ENCODE assay signal across 18 cellular contexts in genomic region chr17:49005140-49005539, GRCh38. TPM values are rescaled to one million over a fixed set of nuclear protein-coding genes. Genes with fewer than 3 reads are reported as not detected.
DNase-seq lines count a peak whose midpoint lies in the region; ATAC-seq, FAIRE-seq and TF ChIP-seq lines count a peak whose summit lies in the region.
"Had no signal": no experiment of that assay in that cellular context is flagged by ENCODE, and none has a peak within 500 bp of the region (broad histone marks: within the 10 kb centered on the region; RNA-seq: fewer than 3 reads in every experiment).

No MANE protein-coding gene starts in this region.

- H3F3A ChIP-seq in smooth muscle cell (ENCODE audit: low read depth) = peaks cover 16% of the 10 kb centered on the region

- H3K4me1 ChIP-seq in H9 (ENCODE audit: insufficient read depth, low read length) (peaks cover 8% of the 10 kb centered on the region; the same call in 1 of the 2 replicates), astrocyte (ENCODE audit: insufficient read depth, low read length) (peaks cover 13% of the 10 kb centered on the region), smooth muscle cell (ENCODE audit: low read depth) (peaks cover 52% of the 10 kb centered on the region), thyroid gland (no peaks in the 10 kb centered on the region), upper lobe of left lung (peaks cover 0 to 4% (median 1%) of the 10 kb centered on the region in 4 donors)
- H3K4me1 ChIP-seq: BE2C had no signal

- H3K36me3 ChIP-seq in astrocyte (ENCODE audit: insufficient read depth, low read length) (peaks cover 17% of the 10 kb centered on the region), smooth muscle cell (ENCODE audit: low read depth) (no peaks in the 10 kb centered on the region), thyroid gland (no peaks in the 10 kb centered on the region), upper lobe of left lung (no peaks in the 10 kb centered on the region)
- H3K36me3 ChIP-seq: BE2C had no signal

- POLR2A ChIA-PET in MCF 10A (lab: Yijun Ruan, JAX) = interaction anchor here (0.6 to 1.1 kb wide), 2 partner anchors 35 to 60 kb away, joined by 3 read pairs; partner anchors contain the start of gene SNF8

- H3K4me3 Mint-ChIP-seq in H9 (peak overlapping the region in 1 of 2 experiments; percentile 36; a peak in 2 of 5 replicates), astrocyte (ENCODE audit: unreplicated experiment) (peak overlapping the region; percentile 93), MCF 10A (ENCODE audit: unreplicated experiment) (no peak overlapping the region)
- H3K4me3 Mint-ChIP-seq: CD4-positive, alpha-beta T cell had no signal

- no peak overlapping the region for H2BK15ac ChIP-seq in H9 (ENCODE audit: low read depth, low read length)

- no peak overlapping the region for H3T11ph ChIP-seq in H9 (ENCODE audit: low read length)

- BruUV-seq in MCF 10A (replicated peaks; lab: Mats Ljungman, UMichigan) = no TSS peak

- no peak overlapping the region for H2BK120ac ChIP-seq in H9 (ENCODE audit: low read depth, low read length, poor library complexity, severe bottlenecking)

- H3K79me1 ChIP-seq in H9 (ENCODE audit: insufficient read depth, low read depth, low read length, poor library complexity, severe bottlenecking) = peaks cover 7% of the 10 kb centered on the region

- H3K9me3 Mint-ChIP-seq in H9 = no peaks in the 10 kb centered on the region
- H3K9me3 Mint-ChIP-seq in astrocyte (ENCODE audit: unreplicated experiment) = no peaks in the 10 kb centered on the region
- H3K9me3 Mint-ChIP-seq in MCF 10A (ENCODE audit: unreplicated experiment) = no peaks in the 10 kb centered on the region
- H3K9me3 Mint-ChIP-seq: CD4-positive, alpha-beta T cell had no signal

- no peak for FAIRE-seq in astrocyte (lab: Jason Lieb, UNC)

- H3K4me1 Mint-ChIP-seq in H9 (peaks cover 71 to 74% of the 10 kb centered on the region in 2 experiments), astrocyte (ENCODE audit: low read depth, unreplicated experiment) (peaks cover 39% of the 10 kb centered on the region), MCF 10A (ENCODE audit: insufficient read depth, unreplicated experiment) (no peaks in the 10 kb centered on the region)

- no peak overlapping the region for H3K27ac ChIP-seq in H9 (ENCODE audit: insufficient read length, low read depth, low read length)
- H3K27ac ChIP-seq in astrocyte (ENCODE audit: low read depth, low read length) = no peak overlapping the region
- H3K27ac ChIP-seq in smooth muscle cell (ENCODE audit: low read depth) = peak overlapping the region; percentile 84
- no peak overlapping the region for H3K27ac ChIP-seq in thyroid gland
- H3K27ac ChIP-seq in upper lobe of left lung = no peak overlapping the region
- H3K27ac ChIP-seq: PC-9, SJCRH30 had no signal

- TF ChIP-seq CTCF in H9 (conservative IDR thresholded peaks at IDR 0.05) (no peak), astrocyte (IDR thresholded peaks at IDR 0.05; ENCODE audit: insufficient read depth, low read depth, low read length) (no peak), smooth muscle cell (IDR thresholded peaks at IDR 0.05; ENCODE audit: borderline replicate concordance, insufficient read depth, poor library complexity, severe bottlenecking) (no peak), thyroid gland (IDR thresholded peaks at IDR 0.05) (no peak), upper lobe of left lung (IDR thresholded peaks at IDR 0.05) (no peak), MCF 10A (IDR thresholded peaks at IDR 0.05; ENCODE audit: unreplicated experiment) (no peak)

- H2BK20ac ChIP-seq in H9 (ENCODE audit: low read depth, low read length, poor library complexity, severe bottlenecking) = no peak overlapping the region

- no peak overlapping the region for H4K8ac ChIP-seq in H9 (replicated peaks; ENCODE audit: insufficient read length, low read depth, low read length)

- no peak overlapping the region for H4K91ac ChIP-seq in H9 (ENCODE audit: insufficient read length, low read depth, low read length)

- intact Hi-C loops in thyroid gland (cut with DNase I) = no loop called here
- intact Hi-C loops in MCF 10A (cut with micrococcal nuclease) = no loop called here

- WGBS in H9 (ENCODE audit: extremely low coverage, insufficient read length, low lambda C conversion rate) = no CpG with 5 or more reads among the region's 2 CpGs
- WGBS in smooth muscle cell (ENCODE audit: low lambda C conversion rate) = 55% methylated on average over 2 of the region's 2 CpGs
- WGBS in thyroid gland, 2 donors = 81% methylated on average over 2 of the region's 2 CpGs
- 50 to 77% methylated on average over 2 of the region's 2 CpGs for WGBS in upper lobe of left lung, 2 donors

- H3K14ac ChIP-seq in H9 (ENCODE audit: insufficient read depth, low read length) = no peak overlapping the region

- H3K4me3 ChIP-seq in astrocyte (ENCODE audit: insufficient read depth, low read depth, low read length) (no peak overlapping the region), smooth muscle cell (no peak overlapping the region), thyroid gland (replicated peaks in 1 of 3) (no peak overlapping the region), upper lobe of left lung (no peak overlapping the region)
- H3K4me3 ChIP-seq: PC-9, SJCRH30 had no signal

- no peaks in the 10 kb centered on the region for H3K9me3 ChIP-seq in H9 (ENCODE audit: control insufficient read depth, low read depth, low read length)
- H3K9me3 ChIP-seq in astrocyte (ENCODE audit: insufficient read depth, low read depth, low read length) = no peaks in the 10 kb centered on the region
- H3K9me3 ChIP-seq in smooth muscle cell (replicated peaks; ENCODE audit: low read depth) = no peaks in the 10 kb centered on the region
- H3K9me3 ChIP-seq in thyroid gland = no peaks in the 10 kb centered on the region
- no peaks in the 10 kb centered on the region for H3K9me3 ChIP-seq in upper lobe of left lung
- H3K9me3 ChIP-seq: BE2C, SJCRH30 had no signal

- H3K23ac ChIP-seq in H9 (ENCODE audit: insufficient read length, low read depth, low read length) = no peak overlapping the region

- H3K4ac ChIP-seq in H9 (ENCODE audit: low read depth, low read length) = no peak overlapping the region

- H3K27ac Mint-ChIP-seq in H9 (peak overlapping the region in 2 of 3 experiments; percentile 38 to 75; a peak in 3 of 7 replicates), astrocyte (ENCODE audit: unreplicated experiment) (peak overlapping the region; percentile 49), MCF 10A (ENCODE audit: low read depth, unreplicated experiment) (no peak overlapping the region)
- H3K27ac Mint-ChIP-seq: CD4-positive, alpha-beta T cell had no signal

- H3K23me2 ChIP-seq in H9 (ENCODE audit: insufficient read length, low read depth, low read length, poor library complexity, severe bottlenecking) = peaks cover 4% of the 10 kb centered on the region

- H4K20me1 ChIP-seq in H9 (ENCODE audit: control insufficient read depth, insufficient read depth, insufficient read length) (no peaks in the 10 kb centered on the region), astrocyte (ENCODE audit: insufficient read depth, low read length) (peaks cover 64% of the 10 kb centered on the region), smooth muscle cell (ENCODE audit: low read depth) (peaks cover 97% of the 10 kb centered on the region)

- no peak overlapping the region for H3K9ac ChIP-seq in H9 (ENCODE audit: extremely low read depth, insufficient read length, low read length)
- no peak overlapping the region for H3K9ac ChIP-seq in astrocyte (ENCODE audit: low read length)
- H3K9ac ChIP-seq in smooth muscle cell (ENCODE audit: low read depth) = no peak overlapping the region

- H2BK5ac ChIP-seq in H9 (ENCODE audit: insufficient read length, low read length) = no peak overlapping the region

- H2AFZ ChIP-seq in H9 (ENCODE audit: low read length) = no peak overlapping the region
- no peak overlapping the region for H2AFZ ChIP-seq in astrocyte (ENCODE audit: low read depth, low read length)
- H2AFZ ChIP-seq in smooth muscle cell (ENCODE audit: low read depth) = no peak overlapping the region
- H2AFZ ChIP-seq: PC-9 had no signal

- H3K27me3 Mint-ChIP-seq in H9 (ENCODE audit: low read depth) = no peaks in the 10 kb centered on the region
- H3K27me3 Mint-ChIP-seq in astrocyte (ENCODE audit: low read depth, unreplicated experiment) = no peaks in the 10 kb centered on the region
- peaks cover 92% of the 10 kb centered on the region for H3K27me3 Mint-ChIP-seq in MCF 10A (ENCODE audit: insufficient read depth, unreplicated experiment)

- CTCF ChIA-PET in MCF 10A (lab: Yijun Ruan, JAX) = interaction anchor here (0.6 kb wide), 1 partner anchor 327 kb away, joined by 3 read pairs; no protein-coding TSS in a partner anchor

- H3K27me3 ChIP-seq in H9 (ENCODE audit: insufficient read depth, low read length) (no peaks in the 10 kb centered on the region), astrocyte (ENCODE audit: insufficient read depth, low read length) (no peaks in the 10 kb centered on the region), smooth muscle cell (ENCODE audit: low read depth) (no peaks in the 10 kb centered on the region), thyroid gland (peaks cover 37% of the 10 kb centered on the region), upper lobe of left lung (peaks cover 0 to 40% (median 11%) of the 10 kb centered on the region in 4 donors)
- H3K27me3 ChIP-seq: SJCRH30 had no signal

- H2BK12ac ChIP-seq in H9 (ENCODE audit: insufficient read length, low read depth, low read length) = no peak overlapping the region

- ATAC-seq in upper lobe of left lung (ENCODE audit: low FRiP score in 2 of 2) = no peak
- ATAC-seq: HCT116 had no signal

- no peak for TF ChIP-seq EP300 in upper lobe of left lung (IDR thresholded peaks at IDR 0.05)

- no peak overlapping the region for H3K4me2 ChIP-seq in H9 (ENCODE audit: insufficient read depth, insufficient read length, low read length)
- no peak overlapping the region for H3K4me2 ChIP-seq in astrocyte (ENCODE audit: low read length)
- H3K4me2 ChIP-seq in smooth muscle cell = peak overlapping the region; percentile 95
- H3K4me2 ChIP-seq: PC-9 had no signal

- no peak overlapping the region for H3K56ac ChIP-seq in H9 (ENCODE audit: insufficient read length, low read depth, low read length)

- no peak overlapping the region for H2AK5ac ChIP-seq in H9 (ENCODE audit: insufficient read length, low read length)

- no peak overlapping the region for H3K18ac ChIP-seq in H9 (ENCODE audit: insufficient read length, low read depth, low read length)

- no peak overlapping the region for H4K5ac ChIP-seq in H9 (ENCODE audit: insufficient read length, low read depth, low read length)

- DNase-seq in H9 (no peak), astrocyte (ENCODE audit: low read depth) (no peak), islet precursor cell (peak; percentile 9), smooth muscle cell (lab: John Stamatoyannopoulos, UW; ENCODE audit: unreplicated experiment) (no peak), thyroid gland (no peak), upper lobe of left lung (no peak), MCF 10A (ENCODE audit: unreplicated experiment) (no peak)
- DNase-seq: BE2C; Calu3; CD4-positive, alpha-beta T cell; MM.1S; NCI-H1092 treated with DMSO at 0.1 percent for 48 hours; NCI-H2081 treated with DMSO at 0.1 percent for 48 hours; NCI-H510A; NCI-H774; PC-9; SJCRH30 had no signal

- TF ChIP-seq POLR2A in thyroid gland (IDR thresholded peaks at IDR 0.05) = no peak
- TF ChIP-seq POLR2A in upper lobe of left lung (IDR thresholded peaks at IDR 0.05) = no peak

- H3K36me3 Mint-ChIP-seq in H9 (ENCODE audit: insufficient read depth in 1 of 3, low read depth in 3 of 3) (peaks cover 34 to 66% (median 62%) of the 10 kb centered on the region in 3 experiments; a peak in 6 of 7 replicates), astrocyte (ENCODE audit: low read depth, unreplicated experiment) (peaks cover 17% of the 10 kb centered on the region), MCF 10A (ENCODE audit: insufficient read depth, unreplicated experiment) (no peaks in the 10 kb centered on the region)

- H3K79me2 ChIP-seq in H9 (ENCODE audit: insufficient read depth, low read length) = peaks cover 64% of the 10 kb centered on the region
- peaks cover 99% of the 10 kb centered on the region for H3K79me2 ChIP-seq in astrocyte (ENCODE audit: insufficient read depth, low read length)
- peaks cover 100% of the 10 kb centered on the region for H3K79me2 ChIP-seq in smooth muscle cell (ENCODE audit: low read depth)

RNA-seq across cellular contexts. Expression of gene IGF2BP1, which starts 8.0 kb away (rescaled TPM):
- 432 and 434 TPM in 2 replicates for total RNA-seq in H9 (2021)
- 241 and 260 TPM in 2 replicates for total RNA-seq in astrocyte
- 51.0 and 54.6 TPM in 2 replicates for total RNA-seq in smooth muscle cell
- polyA plus RNA-seq in smooth muscle cell = 49.7 and 51.4 TPM in 2 replicates
- under 1 TPM in 2 of 4 donors, not detected in 2; 0.33 to 0.94 TPM for total RNA-seq in thyroid gland
- 1 to 10 TPM in 2 of 6 donors, not detected in 4; 1.3 to 1.4 TPM for total RNA-seq in upper lobe of left lung
- 0.02 and 0.27 TPM in 2 replicates for total RNA-seq in MCF 10A (2022)
- total RNA-seq: CD4-positive, alpha-beta T cell had no signal

RNA-seq across cellular contexts. Expression of gene GIP, which starts 36.7 kb away (rescaled TPM):
- total RNA-seq in H9 (2021) (not detected in 2 replicates), astrocyte (not detected in 2 replicates), smooth muscle cell (not detected in 2 replicates), thyroid gland (not detected), upper lobe of left lung (not detected), MCF 10A (2022) (not detected in 2 replicates)
- 1.6 and 1.9 TPM in 2 replicates for polyA plus RNA-seq in smooth muscle cell
- total RNA-seq: Calu3; CD4-positive, alpha-beta T cell; PC-9 had no signal

Comparison
In these comparisons a context has a peak if more than half of its experiments do, and no peak if none do; other contexts are left out.
1. RNA of gene IGF2BP1, which starts 8.0 kb away (total RNA-seq): 432 to 434 TPM in H9, 241 to 260 TPM in astrocyte and 51.0 to 54.6 TPM in smooth muscle cell; 0.33 to 0.94 TPM in thyroid gland, 1.3 to 1.4 TPM in upper lobe of left lung and 0.02 to 0.27 TPM in MCF 10A; every median in the first group is over 10 times any median in the second.